37 cellular contexts compared by ENCODE assay signal in genomic region chr1:209697082-209697481, GRCh38. TPM values are rescaled to one million over a fixed set of nuclear protein-coding genes. Genes with fewer than 3 reads are reported as not detected.
DNase-seq lines count a peak whose midpoint lies in the region; ATAC-seq, FAIRE-seq and TF ChIP-seq lines count a peak whose summit lies in the region.
"Had no signal": no experiment of that assay in that cellular context is flagged by ENCODE, and none has a peak within 500 bp of the region (broad histone marks: within the 10 kb centered on the region; RNA-seq: fewer than 3 reads in every experiment).

No MANE protein-coding gene starts in this region.

- no peaks in the 10 kb centered on the region for H3K4me1 ChIP-seq in pancreas
- H3K4me1 ChIP-seq: BE2C, psoas muscle had no signal

- peaks cover 2% of the 10 kb centered on the region for H3K36me3 Mint-ChIP-seq in activated naive CD8-positive, alpha-beta T cell treated with anti-CD3 and anti-CD28 coated beads, Interleukin-2, amount 50 U/mL, for 24 hours (ENCODE audit: low read depth)
- peaks cover 15% of the 10 kb centered on the region for H3K36me3 Mint-ChIP-seq in activated naive CD8-positive, alpha-beta T cell treated with anti-CD3 and anti-CD28 coated beads for 36 hours
- no peaks in the 10 kb centered on the region for H3K36me3 Mint-ChIP-seq in activated T-helper 17 cell treated with anti-CD3 and anti-CD28 coated beads, Interleukin-2, amount 50 U/mL, for 72 hours (ENCODE audit: low read depth)
- H3K36me3 Mint-ChIP-seq: CD8-positive, alpha-beta T cell; natural killer cell; type B pancreatic cell had no signal

- CTCF ChIA-PET in HEK293T (lab: Yijun Ruan, JAX): interaction anchor here (0.9 kb wide), 1 partner anchor 131 kb away, joined by 3 read pairs; no protein-coding TSS in a partner anchor

- peaks cover 2% of the 10 kb centered on the region for H3K27me3 Mint-ChIP-seq in activated naive CD8-positive, alpha-beta T cell treated with anti-CD3 and anti-CD28 coated beads, Interleukin-2, amount 50 U/mL, for 24 hours
- no peaks in the 10 kb centered on the region for H3K27me3 Mint-ChIP-seq in activated naive CD8-positive, alpha-beta T cell treated with anti-CD3 and anti-CD28 coated beads for 36 hours
- H3K27me3 Mint-ChIP-seq in activated T-helper 17 cell treated with anti-CD3 and anti-CD28 coated beads, Interleukin-2, amount 50 U/mL, for 72 hours: no peaks in the 10 kb centered on the region

- TF ChIP-seq CTCF in fibroblast of villous mesenchyme (IDR thresholded peaks at IDR 0.05; ENCODE audit: insufficient read depth, low read depth, low read length): no peak
- TF ChIP-seq CTCF in pancreas (IDR thresholded peaks at IDR 0.05): no peak

- H3K27me3 ChIP-seq in pancreas: no peaks in the 10 kb centered on the region

- no peak overlapping the region for H3K27ac ChIP-seq in pancreas
- H3K27ac ChIP-seq: KMS-11, psoas muscle had no signal

- ATAC-seq in activated naive CD8-positive, alpha-beta T cell treated with anti-CD3 and anti-CD28 coated beads, Interleukin-2, amount 50 U/mL, for 24 hours: peak; percentile 68
- ATAC-seq in activated T-helper 17 cell treated with anti-CD3 and anti-CD28 coated beads, Interleukin-2, amount 50 U/mL, for 72 hours (replicated peaks): peak; percentile 20
- peak in 3 of 4 donors; percentile 32 to 61 (median 48) for ATAC-seq in pancreas
- ATAC-seq in HG02571 (IDR thresholded peaks at IDR 0.05; ENCODE audit: unreplicated experiment): no peak
- ATAC-seq: CD8-positive, alpha-beta T cell; effector memory CD8-positive, alpha-beta T cell; natural killer cell; PC-3; psoas muscle; SK-N-SH treated with all-trans-retinoic acid at 6 μM for 48 hours had no signal

- H3K4me3 ChIP-seq in fibroblast of villous mesenchyme (ENCODE audit: low read depth, low read length) (no peak overlapping the region), pancreas (no peak overlapping the region)
- H3K4me3 ChIP-seq: MG63, psoas muscle had no signal

- H3K4me3 Mint-ChIP-seq in activated naive CD8-positive, alpha-beta T cell treated with anti-CD3 and anti-CD28 coated beads, Interleukin-2, amount 50 U/mL, for 24 hours: no peak overlapping the region
- H3K4me3 Mint-ChIP-seq in activated naive CD8-positive, alpha-beta T cell treated with anti-CD3 and anti-CD28 coated beads for 36 hours: no peak overlapping the region
- peak overlapping the region; percentile 36 for H3K4me3 Mint-ChIP-seq in activated T-helper 17 cell treated with anti-CD3 and anti-CD28 coated beads, Interleukin-2, amount 50 U/mL, for 72 hours
- H3K4me3 Mint-ChIP-seq: CD8-positive, alpha-beta T cell; effector memory CD8-positive, alpha-beta T cell; natural killer cell; T-helper 2 cell treated with Interferon-gamma antibody and Interleukin-4, amounts not matched to agents 5 μg/mL and 100 μg/mL, for 36 hours; type B pancreatic cell had no signal

- no peaks in the 10 kb centered on the region for H3K9me3 ChIP-seq in pancreas
- H3K9me3 ChIP-seq: BE2C, MG63, psoas muscle had no signal

- intact Hi-C loops in pancreas (cut with DNase I): loop anchor here in 1 of 3 donors (10.0 kb wide), 1 partner anchor 92 kb away; no protein-coding TSS in a partner anchor

- no peaks in the 10 kb centered on the region for H3K36me3 ChIP-seq in pancreas
- H3K36me3 ChIP-seq: BE2C, MG63 had no signal

- no peak for DNase-seq in activated naive CD8-positive, alpha-beta T cell treated with anti-CD3 and anti-CD28 coated beads, Interleukin-2, amount 50 U/mL, for 24 hours
- no peak for DNase-seq in activated naive CD8-positive, alpha-beta T cell treated with anti-CD3 and anti-CD28 coated beads for 36 hours
- DNase-seq in fibroblast of villous mesenchyme (ENCODE audit: low read depth) (peak; percentile 69), pancreas (no peak), HEK293T (ENCODE audit: extremely low spot score) (no peak), NCI-H1417 treated with DMSO at 0.1 percent for 48 hours (lab: John Stamatoyannopoulos, UW) (no peak)
- DNase-seq: activated CD4-positive, alpha-beta T cell treated with anti-CD3 and anti-CD28 coated beads for 1 hour; activated naive CD4-positive, alpha-beta T cell treated with anti-CD3 and anti-CD28 coated beads, Interleukin-2, amount 50 U/mL, for 16 hours; activated T-cell treated with anti-CD3 and anti-CD28 coated beads, Interleukin-2, amount 50 U/mL, for 48 hours; anterior cingulate cortex; BE2C; caudate nucleus; CD8-positive, alpha-beta T cell; cortex of kidney; effector memory CD8-positive, alpha-beta T cell; glutamatergic neuron; GOT3; kidney; MG63; natural killer cell; NCI-H2081; NCI-H2227 treated with DMSO at 0.1 percent for 48 hours; NCI-H526; nucleus accumbens; PC-3; psoas muscle; stimulated activated CD4-positive, alpha-beta T cell treated with anti-CD3 and anti-CD28 coated beads, Interleukin-4, amount 100 ng/mL, for 4 hours; substantia nigra had no signal

- no peaks in the 10 kb centered on the region for H3K9me3 Mint-ChIP-seq in activated naive CD8-positive, alpha-beta T cell treated with anti-CD3 and anti-CD28 coated beads, Interleukin-2, amount 50 U/mL, for 24 hours
- no peaks in the 10 kb centered on the region for H3K9me3 Mint-ChIP-seq in activated naive CD8-positive, alpha-beta T cell treated with anti-CD3 and anti-CD28 coated beads for 36 hours
- H3K9me3 Mint-ChIP-seq in activated T-helper 17 cell treated with anti-CD3 and anti-CD28 coated beads, Interleukin-2, amount 50 U/mL, for 72 hours: no peaks in the 10 kb centered on the region
- H3K9me3 Mint-ChIP-seq: CD8-positive, alpha-beta T cell; effector memory CD8-positive, alpha-beta T cell; natural killer cell; T-helper 2 cell treated with Interferon-gamma antibody and Interleukin-4, amounts not matched to agents 5 μg/mL and 100 μg/mL, for 36 hours had no signal

- POLR2A ChIA-PET in HEK293T (lab: Yijun Ruan, JAX): no interaction called here

- peaks cover 55% of the 10 kb centered on the region for H3K4me1 Mint-ChIP-seq in activated naive CD8-positive, alpha-beta T cell treated with anti-CD3 and anti-CD28 coated beads, Interleukin-2, amount 50 U/mL, for 24 hours
- peaks cover 34% of the 10 kb centered on the region for H3K4me1 Mint-ChIP-seq in activated naive CD8-positive, alpha-beta T cell treated with anti-CD3 and anti-CD28 coated beads for 36 hours
- H3K4me1 Mint-ChIP-seq in activated T-helper 17 cell treated with anti-CD3 and anti-CD28 coated beads, Interleukin-2, amount 50 U/mL, for 72 hours: peaks cover 29% of the 10 kb centered on the region

- H3K27ac Mint-ChIP-seq in activated naive CD8-positive, alpha-beta T cell treated with anti-CD3 and anti-CD28 coated beads, Interleukin-2, amount 50 U/mL, for 24 hours: peak overlapping the region; percentile 54
- H3K27ac Mint-ChIP-seq in activated naive CD8-positive, alpha-beta T cell treated with anti-CD3 and anti-CD28 coated beads for 36 hours: no peak overlapping the region
- no peak overlapping the region for H3K27ac Mint-ChIP-seq in activated T-helper 17 cell treated with anti-CD3 and anti-CD28 coated beads, Interleukin-2, amount 50 U/mL, for 72 hours
- H3K27ac Mint-ChIP-seq: CD8-positive, alpha-beta T cell; natural killer cell; T-helper 2 cell treated with Interferon-gamma antibody and Interleukin-4, amounts not matched to agents 5 μg/mL and 100 μg/mL, for 36 hours; type B pancreatic cell had no signal

- no peak for FAIRE-seq in pancreas (lab: Jason Lieb, UNC)
- FAIRE-seq: GM18507, kidney had no signal

- 60 to 86% methylated on average over 1 of the region's 1 CpG for WGBS in pancreas, 2 donors

TF ChIP-seq in HEK293T, 16 proteins besides CTCF, POLR2A, EP300 and RAD21 (continues in another document):
- TF ChIP-seq SUZ12 (IDR thresholded peaks at IDR 0.05) (no peak), LEF1 (IDR thresholded peaks at IDR 0.05; ENCODE audit: borderline replicate concordance) (no peak), HDGF (IDR thresholded peaks at IDR 0.05; ENCODE audit: borderline replicate concordance) (no peak), PKNOX1 (IDR thresholded peaks at IDR 0.05) (no peak), TARDBP (IDR thresholded peaks at IDR 0.05) (no peak), ZNF384 (IDR thresholded peaks at IDR 0.05) (no peak), CTBP1 (IDR thresholded peaks at IDR 0.05; ENCODE audit: borderline replicate concordance) (no peak), SP1 (IDR thresholded peaks at IDR 0.05) (no peak)

RNA-seq across cellular contexts. Expression of gene HSD11B1, which starts 7.6 kb away (rescaled TPM):
- total RNA-seq in activated naive CD8-positive, alpha-beta T cell treated with anti-CD3 and anti-CD28 coated beads for 36 hours: under 1 TPM in 1 of 2 experiments, not detected in 1; 0.36 TPM
- 1 to 10 TPM; 2.4 to 9.7 TPM for total RNA-seq in activated T-helper 17 cell treated with anti-CD3 and anti-CD28 coated beads, Interleukin-2, amount 50 U/mL, for 72 hours
- 1.9 and 21.6 TPM in 2 replicates for total RNA-seq in fibroblast of villous mesenchyme
- total RNA-seq in pancreas: 1 to 10 TPM in 3 of 6 donors, under 1 TPM in 2, not detected in 1; 0.51 to 5.6 (median 1.4) TPM
- polyA plus RNA-seq in pancreas: under 1 TPM in 1 of 2 donors, not detected in 1; 0.47 TPM
- total RNA-seq: CD8-positive, alpha-beta T cell; lung microvascular endothelial cell; natural killer cell; PC-3 had no signal

RNA-seq across cellular contexts. Expression of gene G0S2, which starts 21.9 kb away (rescaled TPM):
- 10 to 100 TPM; 11.4 to 13.1 TPM for total RNA-seq in activated naive CD8-positive, alpha-beta T cell treated with anti-CD3 and anti-CD28 coated beads for 36 hours
- total RNA-seq in activated T-helper 17 cell treated with anti-CD3 and anti-CD28 coated beads, Interleukin-2, amount 50 U/mL, for 72 hours: 10 to 100 TPM; 16.1 to 17.1 TPM
- total RNA-seq in fibroblast of villous mesenchyme (4.8 and 52.2 TPM in 2 replicates), pancreas (10 to 100 TPM in 3 of 6 donors, 1 to 10 TPM in 3; 2.9 to 69.8 (median 11.2) TPM)
- 10 to 100 TPM; 17.4 to 18.7 TPM for polyA plus RNA-seq in pancreas

RNA-seq across cellular contexts. Expression of gene LAMB3, which starts 44.9 kb away (rescaled TPM):
- under 1 TPM; 0.88 to 0.89 TPM for total RNA-seq in activated naive CD8-positive, alpha-beta T cell treated with anti-CD3 and anti-CD28 coated beads for 36 hours
- total RNA-seq in activated T-helper 17 cell treated with anti-CD3 and anti-CD28 coated beads, Interleukin-2, amount 50 U/mL, for 72 hours: 10 to 100 TPM in 1 of 2 donors, 1 to 10 TPM in 1; 7.2 to 11.9 TPM
- total RNA-seq in fibroblast of villous mesenchyme: 3.9 and 14.2 TPM in 2 replicates
- total RNA-seq in pancreas: 10 to 100 TPM in 2 of 6 donors, 1 to 10 TPM in 4; 2.7 to 25.8 (median 4.9) TPM
- polyA plus RNA-seq in pancreas: 1 to 10 TPM; 1.4 to 2.2 TPM
- total RNA-seq: CD8-positive, alpha-beta T cell had no signal

RNA-seq across cellular contexts. Expression of gene TRAF3IP3, which starts 58.8 kb away (rescaled TPM):
- total RNA-seq in activated naive CD8-positive, alpha-beta T cell treated with anti-CD3 and anti-CD28 coated beads for 36 hours: 100 to 1,000 TPM; 194 to 204 TPM
- total RNA-seq in activated T-helper 17 cell treated with anti-CD3 and anti-CD28 coated beads, Interleukin-2, amount 50 U/mL, for 72 hours: 100 to 1,000 TPM; 175 to 184 TPM
- total RNA-seq in fibroblast of villous mesenchyme (not detected in 2 replicates), pancreas (1 to 10 TPM in 4 of 6 donors, under 1 TPM in 2; 0.42 to 5.5 (median 1.5) TPM)
- 1 to 10 TPM in 1 of 2 donors, under 1 TPM in 1; 0.68 to 1.4 TPM for polyA plus RNA-seq in pancreas
- total RNA-seq: epithelial cell of proximal tubule, lung microvascular endothelial cell, PC-3 had no signal
